Comparison of ENCODE assay signal across 26 cellular contexts in the genomic region with DNA sequence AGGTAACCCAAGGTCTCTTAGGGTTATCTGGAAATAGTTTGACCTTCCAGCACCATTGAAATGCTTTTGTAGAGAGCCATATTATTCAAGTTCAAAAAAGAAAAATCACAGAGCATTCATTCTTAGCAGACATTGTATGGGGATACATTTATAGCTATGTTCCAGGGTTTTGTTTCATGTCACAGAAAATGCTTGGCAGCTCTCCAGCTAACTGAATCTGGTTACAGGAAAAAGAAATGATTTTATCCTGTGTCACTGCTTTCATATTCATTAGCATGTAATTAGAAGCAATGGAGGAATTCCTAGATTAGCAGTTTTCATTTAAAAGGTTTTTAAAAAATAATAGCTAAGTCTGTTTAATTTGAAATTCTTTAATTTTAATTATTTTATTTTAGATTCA. TPM values are rescaled to one million over a fixed set of nuclear protein-coding genes. Genes with fewer than 3 reads are reported as not detected.
DNase-seq lines count a peak whose midpoint lies in the region; ATAC-seq and TF ChIP-seq lines count a peak whose summit lies in the region.
"Had no signal": no experiment of that assay in that cellular context is flagged by ENCODE, and none has a peak within 500 bp of the region (broad histone marks: within the 10 kb centered on the region; RNA-seq: fewer than 3 reads in every experiment).

No MANE protein-coding gene starts in this region.

- no peak for TF ChIP-seq POLR2A in sigmoid colon (IDR thresholded peaks at IDR 0.05)

- no peaks in the 10 kb centered on the region for H3K9me2 ChIP-seq in hepatocyte (replicated peaks; ENCODE audit: insufficient read depth)

- no peak for TF ChIP-seq CTCF in hepatocyte (IDR thresholded peaks at IDR 0.05; ENCODE audit: poor library complexity)
- TF ChIP-seq CTCF in sigmoid colon (IDR thresholded peaks at IDR 0.05), result no peak

- H3K36me3 ChIP-seq in hepatocyte (replicated peaks; ENCODE audit: insufficient read depth, low read depth) (no peaks in the 10 kb centered on the region), sigmoid colon (no peaks in the 10 kb centered on the region)
- H3K36me3 ChIP-seq: BLaER1 treated with 17β-estradiol and CSF1 and Interleukin-3, amounts not matched to agents 10 nM and 100 nM; prostate gland; SJSA1 had no signal

- ATAC-seq in SK-N-SH treated with all-trans-retinoic acid at 6 μM for 48 hours, result no peak
- ATAC-seq: activated naive CD8-positive, alpha-beta T cell treated with anti-CD3 and anti-CD28 coated beads, Interleukin-2, amount 50 U/mL, for 24 hours; effector memory CD8-positive, alpha-beta T cell; WTC11 had no signal

- intact Hi-C loops in sigmoid colon (cut with DNase I), result no loop called here

- no peak overlapping the region for H2AFZ ChIP-seq in hepatocyte
- H2AFZ ChIP-seq: PC-9 had no signal

- DNase-seq in DMS 273 (lab: John Stamatoyannopoulos, UW; ENCODE audit: unreplicated experiment) (peak; percentile 35), DMS 273 treated with DMSO at 0.1 percent for 48 hours (lab: John Stamatoyannopoulos, UW) (no peak), NCI-H1694 (lab: John Stamatoyannopoulos, UW) (peak; percentile 46), hepatocyte (ENCODE audit: low spot score) (peak; percentile 16), caudate nucleus (lab: John Stamatoyannopoulos, UW) (no peak), pons (ENCODE audit: low spot score) (no peak), sigmoid colon (no peak)
- DNase-seq: activated naive CD8-positive, alpha-beta T cell treated with anti-CD3 and anti-CD28 coated beads, Interleukin-2, amount 50 U/mL, for 24 hours; effector memory CD8-positive, alpha-beta T cell; HFFc6; hypothalamus; Karpas-422; kidney glomerular epithelial cell; NCI-H1417 treated with DMSO at 0.1 percent for 48 hours; NCI-H526 treated with DMSO at 0.1 percent for 48 hours; nephron progenitor cell; PC-9; small intestine; stimulated activated CD4-positive, alpha-beta T cell treated with anti-CD3 and anti-CD28 coated beads, Interleukin-4, amount 100 ng/mL, for 4 hours had no signal

- no peaks in the 10 kb centered on the region for H4K20me1 ChIP-seq in hepatocyte (ENCODE audit: insufficient read depth, poor library complexity, severe bottlenecking)
- H4K20me1 ChIP-seq: BLaER1 treated with 17β-estradiol and CSF1 and Interleukin-3, amounts not matched to agents 10 nM and 100 nM had no signal

- TF ChIP-seq EP300 in sigmoid colon (IDR thresholded peaks at IDR 0.05), result no peak

- H3K79me2 ChIP-seq in hepatocyte, result no peaks in the 10 kb centered on the region

- no peaks in the 10 kb centered on the region for H3K4me1 ChIP-seq in hepatocyte (ENCODE audit: insufficient read depth)
- no peaks in the 10 kb centered on the region for H3K4me1 ChIP-seq in sigmoid colon
- H3K4me1 ChIP-seq: prostate gland, SJSA1 had no signal

- H3K9me3 ChIP-seq in hepatocyte (ENCODE audit: low read depth) (no peaks in the 10 kb centered on the region), sigmoid colon (no peaks in the 10 kb centered on the region)
- H3K9me3 ChIP-seq: prostate gland, SJSA1 had no signal

- no peak overlapping the region for H3K4me2 ChIP-seq in hepatocyte
- H3K4me2 ChIP-seq: BLaER1 treated with 17β-estradiol and CSF1 and Interleukin-3, amounts not matched to agents 10 nM and 100 nM; PC-9 had no signal

- no peaks in the 10 kb centered on the region for H3K27me3 ChIP-seq in hepatocyte
- no peaks in the 10 kb centered on the region for H3K27me3 ChIP-seq in sigmoid colon
- H3K27me3 ChIP-seq: BLaER1 treated with 17β-estradiol and CSF1 and Interleukin-3, amounts not matched to agents 10 nM and 100 nM; SJSA1 had no signal

- H3K27ac ChIP-seq in hepatocyte, result no peak overlapping the region
- no peak overlapping the region for H3K27ac ChIP-seq in caudate nucleus (ENCODE audit: low read depth, low read length)
- H3K27ac ChIP-seq in sigmoid colon, result no peak overlapping the region
- H3K27ac ChIP-seq: 22Rv1; BLaER1 treated with 17β-estradiol and CSF1 and Interleukin-3, amounts not matched to agents 10 nM and 100 nM; PC-9; prostate gland; SJSA1 had no signal

- H3K4me3 ChIP-seq in hepatocyte, result no peak overlapping the region
- H3K4me3 ChIP-seq in sigmoid colon, result no peak overlapping the region
- H3K4me3 ChIP-seq: BLaER1 treated with 17β-estradiol and CSF1 and Interleukin-3, amounts not matched to agents 10 nM and 100 nM; PC-9; prostate gland; SJSA1 had no signal

TF ChIP-seq in SK-N-SH treated with all-trans-retinoic acid at 6 μM for 48 hours, 23 proteins besides CTCF, POLR2A, EP300 and RAD21:
- TF ChIP-seq TCF4 (CRISPR knock-in tag; IDR thresholded peaks at IDR 0.05; ENCODE audit: borderline replicate concordance) (0 out of 2 replicates have a peak, but pooled peaks have one; percentile 15), ZNF70 (CRISPR knock-in tag; IDR thresholded peaks at IDR 0.05) (no peak), PPARA (CRISPR knock-in tag; IDR thresholded peaks at IDR 0.05; ENCODE audit: borderline replicate concordance) (no peak), TOX (CRISPR knock-in tag; IDR thresholded peaks at IDR 0.05; ENCODE audit: borderline replicate concordance) (no peak)
- TF ChIP-seq, protein P1, sequence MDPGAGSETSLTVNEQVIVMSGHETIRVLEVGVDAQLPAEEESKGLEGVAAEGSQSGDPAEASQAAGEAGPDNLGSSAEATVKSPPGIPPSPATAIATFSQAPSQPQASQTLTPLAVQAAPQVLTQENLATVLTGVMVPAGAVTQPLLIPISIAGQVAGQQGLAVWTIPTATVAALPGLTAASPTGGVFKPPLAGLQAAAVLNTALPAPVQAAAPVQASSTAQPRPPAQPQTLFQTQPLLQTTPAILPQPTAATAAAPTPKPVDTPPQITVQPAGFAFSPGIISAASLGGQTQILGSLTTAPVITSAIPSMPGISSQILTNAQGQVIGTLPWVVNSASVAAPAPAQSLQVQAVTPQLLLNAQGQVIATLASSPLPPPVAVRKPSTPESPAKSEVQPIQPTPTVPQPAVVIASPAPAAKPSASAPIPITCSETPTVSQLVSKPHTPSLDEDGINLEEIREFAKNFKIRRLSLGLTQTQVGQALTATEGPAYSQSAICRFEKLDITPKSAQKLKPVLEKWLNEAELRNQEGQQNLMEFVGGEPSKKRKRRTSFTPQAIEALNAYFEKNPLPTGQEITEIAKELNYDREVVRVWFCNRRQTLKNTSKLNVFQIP (CRISPR knock-in tag; IDR thresholded peaks at IDR 0.05; ENCODE audit: borderline replicate concordance, low read depth), result no peak

RNA-seq across cellular contexts. Expression of a gene that starts 28.6 kb away (rescaled TPM):
- 2.3 and 5.1 TPM in 2 replicates for total RNA-seq in hepatocyte
- 0.37 and 0.49 TPM in 2 replicates for polyA plus RNA-seq in hepatocyte
- under 1 TPM in 3 of 4 donors, not detected in 1; under 0.01 TPM for total RNA-seq in sigmoid colon
- under 1 TPM in 1 of 3 donors, not detected in 2; 0.03 TPM for polyA plus RNA-seq in sigmoid colon
- total RNA-seq: activated T-helper 1 cell treated with anti-CD3 and anti-CD28 coated beads, Interleukin-12 subunit alpha, Interleukin-12 subunit beta, Interleukin-2, Interleukin-4 antibody, amounts not matched to agents 30 ng/mL and 10 ng/mL and 1 ng/mL, durations not matched to agents 14 hours and 24 hours and 36 hours had no signal

Comparison
In these comparisons a context has a peak if more than half of its experiments do, and no peak if none do; other contexts are left out.
1. DNase-seq: peak in DMS 273 (single experiment), NCI-H1694 (single experiment) and hepatocyte (single experiment); none in DMS 273 treated with DMSO at 0.1 percent for 48 hours (single experiment), caudate nucleus (0 of 61), pons (single experiment) and sigmoid colon (single experiment).